11 cellular contexts compared by ENCODE assay signal in genomic region chr4:4694296-4694772, GRCh38.
DNase-seq lines count a peak whose midpoint lies in the region; ATAC-seq and TF ChIP-seq lines count a peak whose summit lies in the region.
"Had no signal": no experiment of that assay in that cellular context is flagged by ENCODE, and none has a peak within 500 bp of the region (broad histone marks: within the 10 kb centered on the region; RNA-seq: fewer than 3 reads in every experiment).

No MANE protein-coding gene starts in this region.

- H2AFZ ChIP-seq in hepatocyte = no peak overlapping the region

- TF ChIP-seq CTCF in GM12875 (IDR thresholded peaks at IDR 0.05; ENCODE audit: borderline replicate concordance, insufficient read depth, low read depth, low read length) (0 out of 2 replicates have a peak, but pooled peaks have one; percentile 33), WERI-Rb-1 (IDR thresholded peaks at IDR 0.05; ENCODE audit: low read depth, low read length) (peak; percentile 72), hepatocyte (IDR thresholded peaks at IDR 0.05; ENCODE audit: poor library complexity) (peak; percentile 24), uterus (IDR thresholded peaks at IDR 0.05) (no peak)

- no peak overlapping the region for H3K27ac Mint-ChIP-seq in stimulated activated effector memory CD8-positive, alpha-beta T cell treated with anti-CD3 and anti-CD28 coated beads, Interleukin-12 subunit alpha, Interleukin-12 subunit beta, amount 100 ng/mL, for 72 hours

- no peak overlapping the region for H3K4me3 ChIP-seq in GM12875 (ENCODE audit: low read depth, low read length)
- no peak overlapping the region for H3K4me3 ChIP-seq in WERI-Rb-1 (ENCODE audit: low read depth, low read length)
- H3K4me3 ChIP-seq in hepatocyte = no peak overlapping the region
- no peak overlapping the region for H3K4me3 ChIP-seq in uterus
- H3K4me3 ChIP-seq: psoas muscle had no signal

- H3K9me3 ChIP-seq in WERI-Rb-1 (ENCODE audit: severe bottlenecking) (no peaks in the 10 kb centered on the region), hepatocyte (ENCODE audit: low read depth) (no peaks in the 10 kb centered on the region), uterus (no peaks in the 10 kb centered on the region)
- H3K9me3 ChIP-seq: psoas muscle had no signal

- ATAC-seq in stimulated activated effector memory CD8-positive, alpha-beta T cell treated with anti-CD3 and anti-CD28 coated beads, Interleukin-12 subunit alpha, Interleukin-12 subunit beta, amount 100 ng/mL, for 72 hours = no peak
- ATAC-seq in HG03521 (IDR thresholded peaks at IDR 0.05; ENCODE audit: unreplicated experiment) (no peak), HG02938 (IDR thresholded peaks at IDR 0.05; ENCODE audit: unreplicated experiment) (no peak)
- ATAC-seq: psoas muscle had no signal

- intact Hi-C loops in uterus (cut with DNase I; ENCODE audit: low total_unique reads) = no loop called here

- peaks cover 11% of the 10 kb centered on the region for H3K4me1 Mint-ChIP-seq in stimulated activated effector memory CD8-positive, alpha-beta T cell treated with anti-CD3 and anti-CD28 coated beads, Interleukin-12 subunit alpha, Interleukin-12 subunit beta, amount 100 ng/mL, for 72 hours

- H3K4me1 ChIP-seq in hepatocyte (ENCODE audit: insufficient read depth) = peaks cover 31% of the 10 kb centered on the region
- no peaks in the 10 kb centered on the region for H3K4me1 ChIP-seq in uterus
- H3K4me1 ChIP-seq: psoas muscle had no signal

- no peak overlapping the region for H3K4me3 Mint-ChIP-seq in stimulated activated effector memory CD8-positive, alpha-beta T cell treated with anti-CD3 and anti-CD28 coated beads, Interleukin-12 subunit alpha, Interleukin-12 subunit beta, amount 100 ng/mL, for 72 hours

- no peaks in the 10 kb centered on the region for H4K20me1 ChIP-seq in hepatocyte (ENCODE audit: insufficient read depth, poor library complexity, severe bottlenecking)

- DNase-seq in 8988T (peak; percentile 47), WERI-Rb-1 (peak; percentile 30), hepatocyte (ENCODE audit: low spot score) (peak; percentile 70), uterus (no peak)
- DNase-seq in stimulated activated effector memory CD8-positive, alpha-beta T cell treated with anti-CD3 and anti-CD28 coated beads, Interleukin-12 subunit alpha, Interleukin-12 subunit beta, amount 100 ng/mL, for 72 hours (ENCODE audit: low spot score in 2 of 2) = no peak
- DNase-seq: NCI-H2107, psoas muscle had no signal

- no peaks in the 10 kb centered on the region for H3K9me3 Mint-ChIP-seq in stimulated activated effector memory CD8-positive, alpha-beta T cell treated with anti-CD3 and anti-CD28 coated beads, Interleukin-12 subunit alpha, Interleukin-12 subunit beta, amount 100 ng/mL, for 72 hours

- WGBS in hepatocyte (ENCODE audit: low lambda C conversion rate, missing lambda C conversion rate) = 16% methylated on average over 5 of the region's 5 CpGs

- no peaks in the 10 kb centered on the region for H3K27me3 ChIP-seq in WERI-Rb-1 (ENCODE audit: insufficient read depth, low read depth, severe bottlenecking)
- no peaks in the 10 kb centered on the region for H3K27me3 ChIP-seq in hepatocyte
- no peaks in the 10 kb centered on the region for H3K27me3 ChIP-seq in uterus

- no peaks in the 10 kb centered on the region for H3K79me2 ChIP-seq in hepatocyte

- H3K4me2 ChIP-seq in hepatocyte = peak overlapping the region; percentile 46

- TF ChIP-seq POLR2A in uterus (IDR thresholded peaks at IDR 0.05) = no peak

- H3K27ac ChIP-seq in WERI-Rb-1 (no peak overlapping the region), hepatocyte (peak overlapping the region; percentile 60), uterus (no peak overlapping the region)
- H3K27ac ChIP-seq: epithelial cell of prostate, psoas muscle had no signal

- no peaks in the 10 kb centered on the region for H3K9me2 ChIP-seq in hepatocyte (replicated peaks; ENCODE audit: insufficient read depth)

- H3K36me3 Mint-ChIP-seq in stimulated activated effector memory CD8-positive, alpha-beta T cell treated with anti-CD3 and anti-CD28 coated beads, Interleukin-12 subunit alpha, Interleukin-12 subunit beta, amount 100 ng/mL, for 72 hours = no peaks in the 10 kb centered on the region

- H3K36me3 ChIP-seq in WERI-Rb-1 = no peaks in the 10 kb centered on the region
- H3K36me3 ChIP-seq in hepatocyte (replicated peaks; ENCODE audit: insufficient read depth, low read depth) = no peaks in the 10 kb centered on the region
- no peaks in the 10 kb centered on the region for H3K36me3 ChIP-seq in uterus

Comparison
In these comparisons a context has a peak if more than half of its experiments do, and no peak if none do; other contexts are left out.
1. DNase-seq: peak in 8988T (single experiment), WERI-Rb-1 (single experiment) and hepatocyte (single experiment); none in stimulated activated effector memory CD8-positive, alpha-beta T cell treated with anti-CD3 and anti-CD28 coated beads, Interleukin-12 subunit alpha, Interleukin-12 subunit beta, amount 100 ng/mL, for 72 hours (0 of 2) and uterus (0 of 2).
2. CTCF ChIP-seq: peak in GM12875 (single experiment), WERI-Rb-1 (single experiment) and hepatocyte (single experiment); none in uterus (0 of 4).